In the genomic region with DNA sequence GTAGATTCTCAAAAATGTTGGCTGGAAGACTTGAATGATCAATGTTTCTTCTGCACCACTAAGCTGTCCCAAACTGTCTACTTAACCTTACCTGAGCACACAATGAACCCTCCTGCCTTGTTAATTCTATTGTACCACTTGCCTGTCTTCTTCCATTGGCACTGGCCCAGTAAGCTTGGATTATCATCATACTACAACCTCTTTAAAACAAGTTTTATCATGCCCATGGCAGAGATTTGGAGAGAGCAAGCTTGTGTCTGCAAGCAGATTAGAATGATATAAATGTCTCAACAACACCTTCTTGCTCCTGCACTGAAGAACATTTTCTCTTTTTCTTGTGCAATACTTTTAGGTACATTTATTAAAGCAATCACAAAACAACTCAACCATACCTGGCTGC, we compare ENCODE assay signal across 21 cellular contexts.
"Had no signal": no experiment of that assay in that cellular context is flagged by ENCODE, and none has a peak within 500 bp of the region (broad histone marks: within the 10 kb centered on the region; RNA-seq: fewer than 3 reads in every experiment).

No MANE protein-coding gene starts in this region.

- H3K4me1 Mint-ChIP-seq: IgD-negative memory B cell had no signal

- H3K27ac Mint-ChIP-seq: IgD-negative memory B cell had no signal

- H3K4me3 ChIP-seq: K562 had no signal

- ATAC-seq: K562 had no signal

- H3K4me3 Mint-ChIP-seq: IgD-negative memory B cell had no signal

- DNase-seq: Kasumi-1, MV-4-11, NCI-H1048, NCI-H1436, NCI-H187, NCI-H2029, NCI-H2081 treated with DMSO at 0.1 percent for 48 hours, NCI-H2171, NCI-H226, NCI-H446, NCI-H510A, NCI-H524 treated with DMSO at 0.1 percent for 48 hours, NCI-H69, NCI-H774, Right ventricle myocardium superior, RPMI8226, SK-N-SH had no signal

- FAIRE-seq: HTR-8/SVneo, K562, RCC 7860 had no signal
